8 cellular contexts compared by ENCODE assay signal in the genomic region with DNA sequence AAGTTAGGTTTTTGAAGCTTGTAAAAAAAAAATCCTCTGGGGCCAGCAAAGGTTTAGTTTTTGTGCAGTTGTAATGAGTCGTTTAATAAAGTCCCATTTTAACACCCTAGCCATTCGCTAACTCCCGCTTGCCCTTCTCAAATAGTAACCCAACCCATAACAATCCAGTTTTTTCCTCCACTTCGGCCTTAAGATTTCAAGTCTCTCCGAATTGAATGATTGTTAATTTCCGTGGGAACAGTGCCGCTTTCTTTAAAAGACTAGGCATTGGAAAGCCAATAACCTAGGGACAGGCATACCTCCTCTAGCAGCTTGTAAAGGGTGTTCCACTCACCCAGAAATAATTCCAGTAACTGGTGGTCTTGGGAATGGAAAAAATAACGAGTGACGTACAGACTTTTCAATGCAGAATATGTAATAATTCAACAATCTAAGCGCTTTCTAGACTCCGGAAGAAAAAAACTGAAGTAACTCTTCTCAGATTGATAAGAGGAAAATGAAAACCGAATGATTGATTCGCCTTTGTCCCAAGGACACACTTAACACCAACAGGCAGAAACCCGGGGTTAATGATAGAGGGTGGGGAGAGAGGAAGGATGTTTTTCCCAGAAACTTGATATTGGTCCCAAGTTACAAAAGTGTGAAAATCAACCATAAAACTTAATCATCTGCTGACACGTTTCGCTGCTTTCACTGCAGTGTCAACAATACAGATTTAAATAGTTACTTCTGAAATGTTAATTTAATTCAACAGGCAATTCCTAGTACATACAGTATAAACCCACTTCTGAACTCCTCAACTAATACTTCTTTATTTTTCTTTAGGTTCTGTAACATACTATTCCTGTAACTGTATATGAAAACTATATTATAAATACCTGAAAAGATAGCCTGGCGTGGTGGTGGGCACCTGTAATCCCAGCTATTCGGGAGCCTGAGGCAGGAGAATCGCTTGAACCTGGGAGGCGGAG. TPM values are rescaled to one million over a fixed set of nuclear protein-coding genes. Genes with fewer than 3 reads are reported as not detected.
DNase-seq lines count a peak whose midpoint lies in the region; ATAC-seq and TF ChIP-seq lines count a peak whose summit lies in the region.

No MANE protein-coding gene starts in this region.

- peak overlapping the region; percentile 91 for H3K4me3 ChIP-seq in suprapubic skin

- no peak for ATAC-seq in HG02973 (IDR thresholded peaks at IDR 0.05; ENCODE audit: unreplicated experiment)

- no peaks in the 10 kb centered on the region for H3K36me3 ChIP-seq in suprapubic skin

- TF ChIP-seq EP300 in suprapubic skin (IDR thresholded peaks at IDR 0.05) = no peak

- H3K27me3 ChIP-seq in layer of hippocampus (ENCODE audit: control insufficient read depth, insufficient read depth, low read length) (no peaks in the 10 kb centered on the region), suprapubic skin (no peaks in the 10 kb centered on the region)

- peak; percentile 57 for DNase-seq in activated CD4-positive, alpha-beta T cell treated with anti-CD3 and anti-CD28 coated beads, Interleukin-2, amount 10 ng/mL, durations not matched to agents 24 days and 14 days
- DNase-seq in activated CD4-positive, alpha-beta T cell treated with anti-CD3 and anti-CD28 coated beads for 1 hour = no peak
- DNase-seq in activated T-helper 2 cell treated with anti-CD3 and anti-CD28 coated beads, Interferon-gamma antibody, Interleukin-2, Interleukin-4, amounts not matched to agents 10 μg/mL and 5 μg/mL and 100 μg/mL, durations not matched to agents 14 hours and 24 hours and 36 hours (ENCODE audit: low spot score) = no peak
- DNase-seq in suprapubic skin (ENCODE audit: low spot score in 2 of 2) = no peak
- DNase-seq in stimulated activated naive CD4-positive, alpha-beta T cell (lab: John Stamatoyannopoulos, UW) = no peak
- no peak for DNase-seq in cerebellar nuclear complex (lab: John Stamatoyannopoulos, UW)

- H3K4me3 Mint-ChIP-seq in activated CD4-positive, alpha-beta T cell treated with anti-CD3 and anti-CD28 coated beads, Interleukin-2, amount 10 ng/mL, durations not matched to agents 24 days and 14 days = peak overlapping the region; percentile 99
- peak overlapping the region; percentile 98 for H3K4me3 Mint-ChIP-seq in activated T-helper 2 cell treated with anti-CD3 and anti-CD28 coated beads, Interferon-gamma antibody, Interleukin-2, Interleukin-4, amounts not matched to agents 10 μg/mL and 5 μg/mL and 100 μg/mL, durations not matched to agents 14 hours and 24 hours and 36 hours (ENCODE audit: low read depth)

- H3K9me3 ChIP-seq in suprapubic skin = no peaks in the 10 kb centered on the region

- H3K36me3 Mint-ChIP-seq in activated CD4-positive, alpha-beta T cell treated with anti-CD3 and anti-CD28 coated beads, Interleukin-2, amount 10 ng/mL, durations not matched to agents 24 days and 14 days (ENCODE audit: low read depth) = peaks cover 21% of the 10 kb centered on the region
- peaks cover 29% of the 10 kb centered on the region for H3K36me3 Mint-ChIP-seq in activated T-helper 2 cell treated with anti-CD3 and anti-CD28 coated beads, Interferon-gamma antibody, Interleukin-2, Interleukin-4, amounts not matched to agents 10 μg/mL and 5 μg/mL and 100 μg/mL, durations not matched to agents 14 hours and 24 hours and 36 hours (ENCODE audit: low read depth)

- no peak for TF ChIP-seq CTCF in suprapubic skin (IDR thresholded peaks at IDR 0.05)

- WGBS in suprapubic skin = 44% methylated on average over 20 of the region's 20 CpGs

- TF ChIP-seq POLR2A in suprapubic skin (IDR thresholded peaks at IDR 0.05) = no peak

- peaks cover 21% of the 10 kb centered on the region for H3K4me1 Mint-ChIP-seq in activated CD4-positive, alpha-beta T cell treated with anti-CD3 and anti-CD28 coated beads, Interleukin-2, amount 10 ng/mL, durations not matched to agents 24 days and 14 days
- peaks cover 8% of the 10 kb centered on the region for H3K4me1 Mint-ChIP-seq in activated T-helper 2 cell treated with anti-CD3 and anti-CD28 coated beads, Interferon-gamma antibody, Interleukin-2, Interleukin-4, amounts not matched to agents 10 μg/mL and 5 μg/mL and 100 μg/mL, durations not matched to agents 14 hours and 24 hours and 36 hours (ENCODE audit: low read depth)

- peak overlapping the region; percentile 100 for H3K27ac Mint-ChIP-seq in activated CD4-positive, alpha-beta T cell treated with anti-CD3 and anti-CD28 coated beads, Interleukin-2, amount 10 ng/mL, durations not matched to agents 24 days and 14 days
- no peak overlapping the region for H3K27ac Mint-ChIP-seq in activated T-helper 2 cell treated with anti-CD3 and anti-CD28 coated beads, Interferon-gamma antibody, Interleukin-2, Interleukin-4, amounts not matched to agents 10 μg/mL and 5 μg/mL and 100 μg/mL, durations not matched to agents 14 hours and 24 hours and 36 hours

- intact Hi-C loops in activated CD4-positive, alpha-beta T cell treated with anti-CD3 and anti-CD28 coated beads, Interleukin-2, amount 10 ng/mL, durations not matched to agents 24 days and 14 days (cut with micrococcal nuclease) = loop anchor here (1.0 to 10.0 kb wide), 8 partner anchors 35 to 1942 kb away; a partner anchor contains a TSS
- intact Hi-C loops in activated T-helper 2 cell treated with anti-CD3 and anti-CD28 coated beads, Interferon-gamma antibody, Interleukin-2, Interleukin-4, amounts not matched to agents 10 μg/mL and 5 μg/mL and 100 μg/mL, durations not matched to agents 14 hours and 24 hours and 36 hours (cut with micrococcal nuclease) = loop anchor here (1.0 to 10.0 kb wide), 6 partner anchors 35 to 1428 kb away; a partner anchor contains a TSS

- H3K4me1 ChIP-seq in suprapubic skin = peaks cover 22% of the 10 kb centered on the region

- no peaks in the 10 kb centered on the region for H3K9me3 Mint-ChIP-seq in activated CD4-positive, alpha-beta T cell treated with anti-CD3 and anti-CD28 coated beads, Interleukin-2, amount 10 ng/mL, durations not matched to agents 24 days and 14 days
- no peaks in the 10 kb centered on the region for H3K9me3 Mint-ChIP-seq in activated T-helper 2 cell treated with anti-CD3 and anti-CD28 coated beads, Interferon-gamma antibody, Interleukin-2, Interleukin-4, amounts not matched to agents 10 μg/mL and 5 μg/mL and 100 μg/mL, durations not matched to agents 14 hours and 24 hours and 36 hours

- peaks cover 13% of the 10 kb centered on the region for H3K27me3 Mint-ChIP-seq in activated CD4-positive, alpha-beta T cell treated with anti-CD3 and anti-CD28 coated beads, Interleukin-2, amount 10 ng/mL, durations not matched to agents 24 days and 14 days
- H3K27me3 Mint-ChIP-seq in activated T-helper 2 cell treated with anti-CD3 and anti-CD28 coated beads, Interferon-gamma antibody, Interleukin-2, Interleukin-4, amounts not matched to agents 10 μg/mL and 5 μg/mL and 100 μg/mL, durations not matched to agents 14 hours and 24 hours and 36 hours (ENCODE audit: low read depth) = peaks cover 11% of the 10 kb centered on the region

- peak overlapping the region; percentile 57 for H3K27ac ChIP-seq in layer of hippocampus (ENCODE audit: low read depth, low read length)
- peak overlapping the region; percentile 94 for H3K27ac ChIP-seq in suprapubic skin

RNA-seq across cellular contexts. Expression of a gene that starts 1.0 kb away (rescaled TPM):
- total RNA-seq in activated CD4-positive, alpha-beta T cell treated with anti-CD3 and anti-CD28 coated beads, Interleukin-2, amount 10 ng/mL, durations not matched to agents 24 days and 14 days = 261 and 277 TPM in 2 replicates
- total RNA-seq in activated T-helper 2 cell treated with anti-CD3 and anti-CD28 coated beads, Interferon-gamma antibody, Interleukin-2, Interleukin-4, amounts not matched to agents 10 μg/mL and 5 μg/mL and 100 μg/mL, durations not matched to agents 14 hours and 24 hours and 36 hours = 223 and 231 TPM in 2 replicates
- total RNA-seq in suprapubic skin = 10 to 100 TPM; 47.8 to 86.1 (median 66.3) TPM
